Comparison of ENCODE assay signal across 19 cellular contexts in the genomic region with DNA sequence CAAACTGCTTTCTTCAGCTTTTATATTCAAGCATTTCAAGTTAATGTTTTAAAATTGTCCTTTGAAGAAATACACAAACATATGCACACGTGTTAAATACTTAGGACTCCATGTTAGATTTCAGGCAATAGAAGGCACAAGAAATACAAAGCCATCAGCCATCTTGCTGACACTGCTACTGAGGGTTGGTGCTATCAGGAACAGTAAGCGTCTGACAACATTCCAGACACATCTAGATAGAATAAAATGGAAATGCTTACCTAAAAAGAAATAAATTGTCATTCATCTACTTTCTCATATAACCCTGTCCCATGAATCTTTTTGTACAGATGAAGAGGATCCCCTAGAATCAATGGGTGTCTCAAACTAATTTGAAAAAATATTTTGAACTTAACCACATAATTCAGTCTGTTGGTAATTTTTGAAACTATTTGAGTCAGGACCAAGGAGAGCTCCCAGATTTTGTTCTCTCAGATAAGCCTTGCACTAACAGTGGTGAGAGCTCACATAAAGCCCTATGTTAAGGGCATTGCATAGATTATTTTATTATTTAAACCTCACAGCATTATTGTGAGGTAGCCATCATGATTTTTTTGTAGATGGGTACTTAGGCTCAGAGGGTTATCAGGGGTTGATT.
DNase-seq lines count a peak whose midpoint lies in the region; ATAC-seq, FAIRE-seq and TF ChIP-seq lines count a peak whose summit lies in the region.
"Had no signal": no experiment of that assay in that cellular context is flagged by ENCODE, and none has a peak within 500 bp of the region (broad histone marks: within the 10 kb centered on the region; RNA-seq: fewer than 3 reads in every experiment).

No MANE protein-coding gene starts in this region.

- DNase-seq in A673 (ENCODE audit: low spot score) = peak; percentile 34
- DNase-seq in Kasumi-1 (lab: John Stamatoyannopoulos, UW) = peak; percentile 28 to 63
- peak; percentile 22 for DNase-seq in astrocyte (ENCODE audit: low read depth)
- DNase-seq in iPS-NIHi7 (ENCODE audit: extremely low spot score) = peak; percentile 24
- DNase-seq in NK-92 (lab: John Stamatoyannopoulos, UW; ENCODE audit: unreplicated experiment) = no peak
- DNase-seq in GOT3 (lab: John Stamatoyannopoulos, UW) = no peak
- DNase-seq in CD8-positive, alpha-beta memory T cell = no peak
- DNase-seq: activated CD4-positive, alpha-beta T cell treated with anti-CD3 and anti-CD28 coated beads, Interleukin-2, amount 50 U/mL, for 1 hour; activated T-cell treated with anti-CD3 and anti-CD28 coated beads, Interleukin-2, amount 50 U/mL, for 48 hours; adrenal gland; COR-L47; NCI-H2081 treated with DMSO at 0.1 percent for 48 hours; NCI-H748 treated with DMSO at 0.1 percent for 48 hours; stimulated activated naive B cell treated with anti-CD40 and anti-IgM and Interleukin-4, amounts not matched to agents 10 μg/mL and 1 μg/mL and 100 μg/mL, for 72 hours; upper lobe of right lung had no signal

- H3K27ac ChIP-seq in A673 (ENCODE audit: low read depth, low read length, poor library complexity, severe bottlenecking) = no peak overlapping the region
- no peak overlapping the region for H3K27ac ChIP-seq in astrocyte (ENCODE audit: low read depth, low read length)
- H3K27ac ChIP-seq in CD8-positive, alpha-beta memory T cell (ENCODE audit: low read depth, low read length) = no peak overlapping the region
- H3K27ac ChIP-seq: adrenal gland, coronary artery, neutrophil, upper lobe of right lung had no signal

- H3K4me2 ChIP-seq in astrocyte (ENCODE audit: low read length) = no peak overlapping the region

- H3K27ac Mint-ChIP-seq in astrocyte (ENCODE audit: unreplicated experiment) = no peak overlapping the region
- no peak overlapping the region for H3K27ac Mint-ChIP-seq in CD8-positive, alpha-beta memory T cell
- H3K27ac Mint-ChIP-seq: stimulated activated naive B cell treated with anti-CD40 and anti-IgM and Interleukin-4, amounts not matched to agents 10 μg/mL and 1 μg/mL and 100 μg/mL, for 72 hours had no signal

- no TSS peak for BruUV-seq in A673 (replicated peaks; lab: Mats Ljungman, UMichigan)

- no peak for ATAC-seq in HG03469 (IDR thresholded peaks at IDR 0.05; ENCODE audit: unreplicated experiment)
- ATAC-seq: stimulated activated naive B cell treated with anti-CD40 and anti-IgM and Interleukin-4, amounts not matched to agents 10 μg/mL and 1 μg/mL and 100 μg/mL, for 72 hours; upper lobe of right lung had no signal

- no peaks in the 10 kb centered on the region for H3K9me3 Mint-ChIP-seq in astrocyte (ENCODE audit: unreplicated experiment)
- peaks cover 0 to 24% (median 4%) of the 10 kb centered on the region in 5 donors for H3K9me3 Mint-ChIP-seq in CD8-positive, alpha-beta memory T cell

- H3K36me3 ChIP-seq in A673 (ENCODE audit: insufficient read depth, low read length, poor library complexity, severe bottlenecking) = no peaks in the 10 kb centered on the region
- H3K36me3 ChIP-seq in astrocyte (ENCODE audit: insufficient read depth, low read length) = no peaks in the 10 kb centered on the region
- H3K36me3 ChIP-seq in CD8-positive, alpha-beta memory T cell (ENCODE audit: insufficient read depth, low read length) = no peaks in the 10 kb centered on the region
- H3K36me3 ChIP-seq: adrenal gland, neutrophil, upper lobe of right lung had no signal

- no peak for TF ChIP-seq CTCF in A673 (conservative IDR thresholded peaks at IDR 0.05; ENCODE audit: low read depth, low read length)
- no peak for TF ChIP-seq CTCF in astrocyte (IDR thresholded peaks at IDR 0.05; ENCODE audit: insufficient read depth, low read depth, low read length)

- no peak overlapping the region for H2AFZ ChIP-seq in astrocyte (ENCODE audit: low read depth, low read length)

- H3K36me3 Mint-ChIP-seq in astrocyte (ENCODE audit: low read depth, unreplicated experiment) = no peaks in the 10 kb centered on the region
- H3K36me3 Mint-ChIP-seq in CD8-positive, alpha-beta memory T cell = no peaks in the 10 kb centered on the region
- H3K36me3 Mint-ChIP-seq: stimulated activated naive B cell treated with anti-CD40 and anti-IgM and Interleukin-4, amounts not matched to agents 10 μg/mL and 1 μg/mL and 100 μg/mL, for 72 hours had no signal

- CTCF ChIA-PET in A673 (lab: Charles Lee) = no interaction called here
- CTCF ChIA-PET in CD8-positive, alpha-beta memory T cell (lab: Charles Lee) = no interaction called here

- POLR2A ChIA-PET in A673 (lab: Charles Lee; ENCODE audit: low non-redundant PET) = no interaction called here
- POLR2A ChIA-PET in CD8-positive, alpha-beta memory T cell (lab: Charles Lee) = no interaction called here

- no peaks in the 10 kb centered on the region for H3K79me2 ChIP-seq in astrocyte (ENCODE audit: insufficient read depth, low read length)

- H3K4me1 Mint-ChIP-seq in astrocyte (ENCODE audit: low read depth, unreplicated experiment) = no peaks in the 10 kb centered on the region
- no peaks in the 10 kb centered on the region for H3K4me1 Mint-ChIP-seq in CD8-positive, alpha-beta memory T cell
- H3K4me1 Mint-ChIP-seq: stimulated activated naive B cell treated with anti-CD40 and anti-IgM and Interleukin-4, amounts not matched to agents 10 μg/mL and 1 μg/mL and 100 μg/mL, for 72 hours had no signal

- H3K9ac ChIP-seq in astrocyte (ENCODE audit: low read length) = no peak overlapping the region

- H3K27me3 ChIP-seq in A673 (replicated peaks; ENCODE audit: insufficient read depth, low read depth, low read length, poor library complexity) (no peaks in the 10 kb centered on the region), astrocyte (ENCODE audit: insufficient read depth, low read length) (no peaks in the 10 kb centered on the region)
- no peaks in the 10 kb centered on the region for H3K27me3 ChIP-seq in CD8-positive, alpha-beta memory T cell (ENCODE audit: insufficient read depth, low read length, poor library complexity, severe bottlenecking)
- H3K27me3 ChIP-seq: adrenal gland, neutrophil, upper lobe of right lung had no signal

- H3K9me3 ChIP-seq in A673 (ENCODE audit: low read depth, low read length, poor library complexity, severe bottlenecking) = no peaks in the 10 kb centered on the region
- H3K9me3 ChIP-seq in astrocyte (ENCODE audit: insufficient read depth, low read depth, low read length) = no peaks in the 10 kb centered on the region
- H3K9me3 ChIP-seq in CD8-positive, alpha-beta memory T cell (ENCODE audit: low read length) = no peaks in the 10 kb centered on the region
- H3K9me3 ChIP-seq: neutrophil, upper lobe of right lung had no signal

- FAIRE-seq in astrocyte (lab: Jason Lieb, UNC) = no peak

- no peak overlapping the region for H3K4me3 Mint-ChIP-seq in astrocyte (ENCODE audit: unreplicated experiment)
- H3K4me3 Mint-ChIP-seq in CD8-positive, alpha-beta memory T cell = no peak overlapping the region
- H3K4me3 Mint-ChIP-seq: stimulated activated naive B cell treated with anti-CD40 and anti-IgM and Interleukin-4, amounts not matched to agents 10 μg/mL and 1 μg/mL and 100 μg/mL, for 72 hours had no signal

- intact Hi-C loops in A673 (cut with micrococcal nuclease; ENCODE audit: unreplicated experiment) = no loop called here

- no peaks in the 10 kb centered on the region for H4K20me1 ChIP-seq in astrocyte (ENCODE audit: insufficient read depth, low read length)

- H3K4me1 ChIP-seq in A673 (ENCODE audit: insufficient read depth, low read length, poor library complexity, severe bottlenecking) = no peaks in the 10 kb centered on the region
- H3K4me1 ChIP-seq in astrocyte (ENCODE audit: insufficient read depth, low read length) = no peaks in the 10 kb centered on the region
- no peaks in the 10 kb centered on the region for H3K4me1 ChIP-seq in CD8-positive, alpha-beta memory T cell (ENCODE audit: insufficient read depth, low read length)
- H3K4me1 ChIP-seq: adrenal gland, upper lobe of right lung had no signal

- no peaks in the 10 kb centered on the region for H3K27me3 Mint-ChIP-seq in astrocyte (ENCODE audit: low read depth, unreplicated experiment)
- no peaks in the 10 kb centered on the region for H3K27me3 Mint-ChIP-seq in CD8-positive, alpha-beta memory T cell
- H3K27me3 Mint-ChIP-seq: stimulated activated naive B cell treated with anti-CD40 and anti-IgM and Interleukin-4, amounts not matched to agents 10 μg/mL and 1 μg/mL and 100 μg/mL, for 72 hours had no signal

- H3K4me3 ChIP-seq in A673 (ENCODE audit: low read depth, low read length, poor library complexity, severe bottlenecking) = no peak overlapping the region
- no peak overlapping the region for H3K4me3 ChIP-seq in astrocyte (ENCODE audit: insufficient read depth, low read depth, low read length)
- no peak overlapping the region for H3K4me3 ChIP-seq in CD8-positive, alpha-beta memory T cell (ENCODE audit: low read length)
- H3K4me3 ChIP-seq: adrenal gland, coronary artery, lung, upper lobe of right lung had no signal

Comparison
In these comparisons a context has a peak if more than half of its experiments do, and no peak if none do; other contexts are left out.
1. DNase-seq: peak in A673 (single experiment), Kasumi-1 (2 of 2), astrocyte (single experiment) and iPS-NIHi7 (single experiment); none in NK-92 (single experiment), GOT3 (single experiment) and CD8-positive, alpha-beta memory T cell (0 of 5).